ENCODE assay signal across 9 cellular contexts in the genomic region with DNA sequence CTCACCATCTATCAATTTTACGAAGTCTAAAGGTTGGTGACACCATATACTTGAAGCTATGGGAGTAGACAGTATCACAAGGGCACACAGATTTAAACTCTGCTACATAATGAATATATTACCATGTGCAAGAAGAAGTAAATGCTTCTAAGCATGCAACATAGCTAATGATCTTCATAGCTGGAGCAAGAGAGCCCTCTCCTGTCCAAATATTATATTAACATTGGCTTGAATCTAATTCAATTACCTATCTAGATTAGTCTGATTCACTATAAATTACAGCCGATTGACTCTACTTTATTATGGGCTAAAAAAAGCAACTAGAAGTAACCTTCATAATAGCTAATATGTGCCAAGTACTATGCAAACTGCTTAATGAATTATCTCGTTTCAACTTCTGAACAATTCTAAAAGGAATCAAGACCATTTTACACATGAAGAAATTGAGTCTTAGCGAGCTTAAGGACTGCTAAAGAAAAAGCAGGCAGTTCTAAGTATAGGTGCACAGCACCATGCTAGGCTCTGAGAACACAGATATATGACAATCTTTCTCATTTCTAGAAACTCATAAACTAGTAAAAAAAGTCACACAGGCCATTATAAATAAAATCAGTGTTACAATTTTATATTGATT. TPM values are rescaled to one million over a fixed set of nuclear protein-coding genes. Genes with fewer than 3 reads are reported as not detected.
A peak's percentile ranks its signal among the peaks of the same experiment; 100 is the strongest.
DNase-seq lines count a peak whose midpoint lies in the region; ATAC-seq and TF ChIP-seq lines count a peak whose summit lies in the region.
"Had no signal": no experiment of that assay in that cellular context is flagged by ENCODE, and none has a peak within 500 bp of the region (broad histone marks: within the 10 kb centered on the region; RNA-seq: fewer than 3 reads in every experiment).

No MANE protein-coding gene starts in this region.

- H3K27me3 Mint-ChIP-seq in Calu3 (ENCODE audit: unreplicated experiment) (no peaks in the 10 kb centered on the region), type B pancreatic cell (no peaks in the 10 kb centered on the region), nephron progenitor cell (ENCODE audit: low read depth, poor library complexity) (no peaks in the 10 kb centered on the region)
- H3K27me3 Mint-ChIP-seq in CD8-positive, alpha-beta T cell (ENCODE audit: low read depth), result peaks cover 3% of the 10 kb centered on the region
- H3K27me3 Mint-ChIP-seq: stimulated activated naive CD8-positive, alpha-beta T cell treated with anti-CD3 and anti-CD28 coated beads, Interleukin-15, Interleukin-2, amounts not matched to agents 100 ng/mL and 50 ng/mL, for 24 hours had no signal

- DNase-seq in Calu3 (no peak), LHCN-M2 (ENCODE audit: low read depth) (peak; percentile 54), SK-N-DZ (ENCODE audit: low spot score) (peak; percentile 40), foreskin melanocyte (peak; percentile 26), type B pancreatic cell (ENCODE audit: extremely low spot score, unreplicated experiment) (no peak), H7 (no peak), nephron progenitor cell (no peak)
- no peak for DNase-seq in CD8-positive, alpha-beta T cell

- H3K9me3 Mint-ChIP-seq in Calu3 (ENCODE audit: low read depth, unreplicated experiment) (no peaks in the 10 kb centered on the region), type B pancreatic cell (no peaks in the 10 kb centered on the region), nephron progenitor cell (no peaks in the 10 kb centered on the region)
- no peaks in the 10 kb centered on the region for H3K9me3 Mint-ChIP-seq in CD8-positive, alpha-beta T cell
- H3K9me3 Mint-ChIP-seq: stimulated activated naive CD8-positive, alpha-beta T cell treated with anti-CD3 and anti-CD28 coated beads, Interleukin-15, Interleukin-2, amounts not matched to agents 100 ng/mL and 50 ng/mL, for 24 hours had no signal

- H3K4me1 ChIP-seq in CD8-positive, alpha-beta T cell (ENCODE audit: insufficient read depth, low read length), result no peaks in the 10 kb centered on the region

- H3K9me3 ChIP-seq in CD8-positive, alpha-beta T cell (ENCODE audit: low read length), result no peaks in the 10 kb centered on the region

- POLR2A ChIA-PET in CD8-positive, alpha-beta T cell (lab: Charles Lee), result no interaction called here

- peak; percentile 25 for TF ChIP-seq CTCF in Calu3 (IDR thresholded peaks at IDR 0.05; ENCODE audit: unreplicated experiment)
- TF ChIP-seq CTCF in type B pancreatic cell (conservative IDR thresholded peaks at IDR 0.05), result peak; percentile 78
- no peak for TF ChIP-seq CTCF in CD8-positive, alpha-beta T cell (IDR thresholded peaks at IDR 0.05)
- no peak for TF ChIP-seq CTCF in nephron progenitor cell (IDR thresholded peaks at IDR 0.05)

- CTCF ChIA-PET in Calu3 (lab: Charles Lee), result interaction anchor here (0.5 to 3.8 kb wide), 6 partner anchors 126 to 717 kb away, joined by 3 to 69 read pairs (median 5); no protein-coding TSS in a partner anchor
- CTCF ChIA-PET in CD8-positive, alpha-beta T cell (lab: Charles Lee), result interaction anchor here (0.7 kb wide), 1 partner anchor 138 kb away, joined by 3 read pairs; no protein-coding TSS in a partner anchor

- peaks cover 34% of the 10 kb centered on the region for H3K36me3 ChIP-seq in CD8-positive, alpha-beta T cell (ENCODE audit: insufficient read depth, low read length)
- H3K36me3 ChIP-seq in H7 (replicated peaks; ENCODE audit: control insufficient read depth, insufficient read depth, low read length), result peaks cover 2% of the 10 kb centered on the region

- no peak for ATAC-seq in CD8-positive, alpha-beta T cell

- no peak overlapping the region for H3K4me3 ChIP-seq in CD8-positive, alpha-beta T cell (ENCODE audit: low read depth, low read length)
- no peak overlapping the region for H3K4me3 ChIP-seq in H7 (ENCODE audit: insufficient read depth, low read depth, low read length)

- intact Hi-C loops in Calu3 (cut with micrococcal nuclease; ENCODE audit: unreplicated experiment), result loop anchor here (1.0 to 2.0 kb wide), 2 partner anchors 125 to 194 kb away; no protein-coding TSS in a partner anchor
- intact Hi-C loops in CD8-positive, alpha-beta T cell (cut with DNase I, micrococcal nuclease), result loop anchor here in 1 of 2 experiments (5.0 kb wide), 1 partner anchor 303 kb away; no protein-coding TSS in a partner anchor

- no peak overlapping the region for H3K4me3 Mint-ChIP-seq in Calu3 (ENCODE audit: low read depth, unreplicated experiment)
- no peak overlapping the region for H3K4me3 Mint-ChIP-seq in type B pancreatic cell
- no peak overlapping the region for H3K4me3 Mint-ChIP-seq in CD8-positive, alpha-beta T cell
- H3K4me3 Mint-ChIP-seq in nephron progenitor cell, result no peak overlapping the region
- H3K4me3 Mint-ChIP-seq: stimulated activated naive CD8-positive, alpha-beta T cell treated with anti-CD3 and anti-CD28 coated beads, Interleukin-15, Interleukin-2, amounts not matched to agents 100 ng/mL and 50 ng/mL, for 24 hours had no signal

- H3K36me3 Mint-ChIP-seq in Calu3 (ENCODE audit: insufficient read depth, unreplicated experiment) (no peaks in the 10 kb centered on the region), type B pancreatic cell (no peaks in the 10 kb centered on the region), nephron progenitor cell (ENCODE audit: low read depth) (peaks cover 6% of the 10 kb centered on the region)
- H3K36me3 Mint-ChIP-seq in CD8-positive, alpha-beta T cell, result peaks cover 13% of the 10 kb centered on the region

- no TSS peak for BruUV-seq in Calu3 (replicated peaks; lab: Mats Ljungman, UMichigan)

- H3K27ac Mint-ChIP-seq in Calu3 (ENCODE audit: unreplicated experiment) (no peak overlapping the region), type B pancreatic cell (no peak overlapping the region), nephron progenitor cell (no peak overlapping the region)
- H3K27ac Mint-ChIP-seq in CD8-positive, alpha-beta T cell, result no peak overlapping the region
- H3K27ac Mint-ChIP-seq: stimulated activated naive CD8-positive, alpha-beta T cell treated with anti-CD3 and anti-CD28 coated beads, Interleukin-15, Interleukin-2, amounts not matched to agents 100 ng/mL and 50 ng/mL, for 24 hours had no signal

- H3K27ac ChIP-seq in CD8-positive, alpha-beta T cell (ENCODE audit: low read depth, low read length), result no peak overlapping the region

- H3K4me1 Mint-ChIP-seq in Calu3 (ENCODE audit: low read depth, unreplicated experiment) (no peaks in the 10 kb centered on the region), type B pancreatic cell (ENCODE audit: unreplicated experiment) (no peaks in the 10 kb centered on the region), nephron progenitor cell (no peaks in the 10 kb centered on the region)
- H3K4me1 Mint-ChIP-seq in CD8-positive, alpha-beta T cell (ENCODE audit: low read depth), result no peaks in the 10 kb centered on the region

- H3K27me3 ChIP-seq in CD8-positive, alpha-beta T cell (ENCODE audit: insufficient read depth, low read length), result no peaks in the 10 kb centered on the region
- no peaks in the 10 kb centered on the region for H3K27me3 ChIP-seq in H7 (ENCODE audit: control insufficient read depth, insufficient read depth, low read length)

RNA-seq across cellular contexts. Expression of a gene that starts 21.9 kb away (rescaled TPM):
- total RNA-seq in Calu3 (2022) (6.5 and 7.6 TPM in 2 replicates), LHCN-M2 (2014; rRNA removed) (6.9 and 7.7 TPM in 2 replicates), type B pancreatic cell (ENCODE audit: low replicate concordance) (11.8 and 15.1 TPM in 2 replicates)
- 6.0 TPM for polyA plus RNA-seq in LHCN-M2 (2012)
- polyA plus RNA-seq in SK-N-DZ (2014; cell fraction: cytosol; rRNA removed), result 4.3 and 6.0 TPM in 2 replicates
- 13.1 and 14.4 TPM in 2 replicates for polyA plus RNA-seq in SK-N-DZ (2014; cell fraction: nucleus; rRNA removed)
- total RNA-seq in CD8-positive, alpha-beta T cell, result 1 to 10 TPM; 6.2 to 7.0 TPM
- total RNA-seq in H7 (2014; rRNA removed; shearing (Covaris generic)), result 4.8 and 9.2 TPM in 2 replicates

Comparison
In these comparisons a context has a peak if more than half of its experiments do, and no peak if none do; other contexts are left out.
1. DNase-seq: peak in LHCN-M2 (single experiment), SK-N-DZ (single experiment) and foreskin melanocyte (single experiment); none in Calu3 (single experiment), type B pancreatic cell (single experiment), CD8-positive, alpha-beta T cell (0 of 7), H7 (single experiment) and nephron progenitor cell (single experiment).
2. CTCF ChIP-seq: peak in Calu3 (single experiment) and type B pancreatic cell (single experiment); none in CD8-positive, alpha-beta T cell (single experiment) and nephron progenitor cell (single experiment).